In the genomic region with DNA sequence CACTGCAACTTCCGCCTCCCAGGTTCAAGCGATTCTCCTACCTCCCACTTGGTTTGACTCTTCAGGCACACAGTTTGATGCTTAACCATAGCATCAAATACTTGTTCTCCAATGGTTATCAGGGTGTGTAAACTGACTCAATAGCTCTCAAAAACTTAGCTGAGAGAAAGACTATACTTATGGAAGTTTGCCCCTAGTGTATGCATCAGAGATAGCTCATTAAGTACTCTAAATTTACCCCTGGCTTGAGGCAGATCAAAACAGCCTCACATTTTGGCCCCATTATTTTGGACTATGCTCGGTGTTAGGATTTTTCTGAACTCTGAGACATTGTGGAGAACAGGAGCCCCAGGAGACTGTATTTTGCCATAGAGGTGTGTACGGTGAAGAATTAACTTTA, we compare ENCODE assay signal across 16 cellular contexts. TPM values are rescaled to one million over a fixed set of nuclear protein-coding genes. Genes with fewer than 3 reads are reported as not detected.
DNase-seq lines count a peak whose midpoint lies in the region; ATAC-seq and TF ChIP-seq lines count a peak whose summit lies in the region.
"Had no signal": no experiment of that assay in that cellular context is flagged by ENCODE, and none has a peak within 500 bp of the region (broad histone marks: within the 10 kb centered on the region; RNA-seq: fewer than 3 reads in every experiment).

No MANE protein-coding gene starts in this region.

- H3K36me3 Mint-ChIP-seq in effector memory CD8-positive, alpha-beta T cell (ENCODE audit: insufficient read depth), result no peaks in the 10 kb centered on the region

- peak; percentile 22 for DNase-seq in DMS 273 treated with DMSO at 0.1 percent for 48 hours (lab: John Stamatoyannopoulos, UW)
- DNase-seq in HCEC 1CT, result peak; percentile 26
- peak; percentile 54 for DNase-seq in RKO (ENCODE audit: low spot score)
- DNase-seq in fibroblast of villous mesenchyme (ENCODE audit: low read depth), result no peak
- no peak for DNase-seq in effector memory CD8-positive, alpha-beta T cell
- no peak for DNase-seq in stimulated activated CD4-positive, alpha-beta T cell treated with anti-CD3 and anti-CD28 coated beads, Interleukin-2, amount 100 ng/mL, for 24 hours
- DNase-seq in activated gamma-delta T cell treated with Interleukin-2 at 50 U/mL for 16 hours, result no peak
- DNase-seq: upper lobe of right lung had no signal

- peaks cover 0 to 5% of the 10 kb centered on the region in 2 donors for H3K4me1 Mint-ChIP-seq in effector memory CD8-positive, alpha-beta T cell (ENCODE audit: low read depth in 2 of 2)
- H3K4me1 Mint-ChIP-seq: activated T-helper 17 cell treated with anti-CD3 and anti-CD28 coated beads, Interleukin-2, amount 50 U/mL, for 72 hours had no signal

- peaks cover 29 to 45% of the 10 kb centered on the region in 2 donors for H3K27me3 Mint-ChIP-seq in effector memory CD8-positive, alpha-beta T cell

- peak; percentile 6 for TF ChIP-seq CTCF in fibroblast of villous mesenchyme (IDR thresholded peaks at IDR 0.05; ENCODE audit: insufficient read depth, low read depth, low read length)

- H3K27ac Mint-ChIP-seq in effector memory CD8-positive, alpha-beta T cell, result no peak overlapping the region
- H3K27ac Mint-ChIP-seq: activated T-helper 17 cell treated with anti-CD3 and anti-CD28 coated beads, Interleukin-2, amount 50 U/mL, for 72 hours had no signal

- no peaks in the 10 kb centered on the region for H3K9me3 Mint-ChIP-seq in effector memory CD8-positive, alpha-beta T cell
- H3K9me3 Mint-ChIP-seq: activated T-helper 17 cell treated with anti-CD3 and anti-CD28 coated beads, Interleukin-2, amount 50 U/mL, for 72 hours; IgD-negative memory B cell had no signal

- ATAC-seq in effector memory CD8-positive, alpha-beta T cell (replicated peaks), result no peak
- ATAC-seq: activated T-helper 17 cell treated with anti-CD3 and anti-CD28 coated beads, Interleukin-2, amount 50 U/mL, for 72 hours; heart right ventricle had no signal

- no peak overlapping the region for H3K4me3 Mint-ChIP-seq in effector memory CD8-positive, alpha-beta T cell
- H3K4me3 Mint-ChIP-seq: activated T-helper 17 cell treated with anti-CD3 and anti-CD28 coated beads, Interleukin-2, amount 50 U/mL, for 72 hours; IgD-negative memory B cell had no signal

- H3K4me3 ChIP-seq in fibroblast of villous mesenchyme (ENCODE audit: low read depth, low read length), result no peak overlapping the region
- H3K4me3 ChIP-seq: adrenal gland, esophagus muscularis mucosa, heart right ventricle, lung, SJCRH30, stomach, upper lobe of right lung had no signal

RNA-seq across cellular contexts. Expression of a gene that starts 40.8 kb away (rescaled TPM):
- total RNA-seq in fibroblast of villous mesenchyme, result 17.7 and 24.2 TPM in 2 replicates

Comparison
In these comparisons a context has a peak if more than half of its experiments do, and no peak if none do; other contexts are left out.
1. DNase-seq: peak in DMS 273 treated with DMSO at 0.1 percent for 48 hours (single experiment), HCEC 1CT (single experiment) and RKO (single experiment); none in fibroblast of villous mesenchyme (single experiment), effector memory CD8-positive, alpha-beta T cell (0 of 3), stimulated activated CD4-positive, alpha-beta T cell treated with anti-CD3 and anti-CD28 coated beads, Interleukin-2, amount 100 ng/mL, for 24 hours (0 of 2) and activated gamma-delta T cell treated with Interleukin-2 at 50 U/mL for 16 hours (single experiment).